Comparison of ENCODE assay signal across 16 cellular contexts in genomic region chr7:911791-912480, GRCh38.
"Had no signal": no experiment of that assay in that cellular context is flagged by ENCODE, and none has a peak within 500 bp of the region (broad histone marks: within the 10 kb centered on the region; RNA-seq: fewer than 3 reads in every experiment).

No MANE protein-coding gene starts in this region.

- H3K27me3 Mint-ChIP-seq: activated CD8-positive, alpha-beta T cell treated with anti-CD3 and anti-CD28 coated beads for 36 hours; activated naive CD8-positive, alpha-beta T cell treated with anti-CD3 and anti-CD28 coated beads, Interleukin-2, amount 10 ng/mL, durations not matched to agents 7 days and 5 days had no signal

- H3K27ac Mint-ChIP-seq: activated CD8-positive, alpha-beta T cell treated with anti-CD3 and anti-CD28 coated beads for 36 hours; activated naive CD8-positive, alpha-beta T cell treated with anti-CD3 and anti-CD28 coated beads, Interleukin-2, amount 10 ng/mL, durations not matched to agents 7 days and 5 days; activated T-cell treated with anti-CD3 and anti-CD28 coated beads, Interleukin-2, amount 50 U/mL, for 72 hours; mesothelial cell of epicardium had no signal

- H3K27ac ChIP-seq: colonic mucosa, heart right ventricle, uterus, VCaP had no signal

- H3K9me3 Mint-ChIP-seq: activated CD8-positive, alpha-beta T cell treated with anti-CD3 and anti-CD28 coated beads for 36 hours; activated naive CD8-positive, alpha-beta T cell treated with anti-CD3 and anti-CD28 coated beads, Interleukin-2, amount 10 ng/mL, durations not matched to agents 7 days and 5 days; activated T-cell treated with anti-CD3 and anti-CD28 coated beads, Interleukin-2, amount 50 U/mL, for 72 hours; mesothelial cell of epicardium had no signal

- H3K4me3 Mint-ChIP-seq: activated CD8-positive, alpha-beta T cell treated with anti-CD3 and anti-CD28 coated beads for 36 hours; activated naive CD8-positive, alpha-beta T cell treated with anti-CD3 and anti-CD28 coated beads, Interleukin-2, amount 10 ng/mL, durations not matched to agents 7 days and 5 days; activated T-cell treated with anti-CD3 and anti-CD28 coated beads, Interleukin-2, amount 50 U/mL, for 72 hours; mesothelial cell of epicardium had no signal

- ATAC-seq: activated CD8-positive, alpha-beta T cell treated with anti-CD3 and anti-CD28 coated beads for 36 hours; activated T-cell treated with anti-CD3 and anti-CD28 coated beads, Interleukin-2, amount 50 U/mL, for 72 hours; heart right ventricle; stimulated activated naive CD8-positive, alpha-beta T cell treated with anti-CD3 and anti-CD28 coated beads, Interleukin-15, Interleukin-2, amounts not matched to agents 100 U/mL and 50 U/mL, for 24 hours had no signal

- DNase-seq: activated CD8-positive, alpha-beta memory T cell treated with anti-CD3 and anti-CD28 coated beads, Interleukin-2, amount 50 U/mL, for 4 hours; activated CD8-positive, alpha-beta T cell treated with anti-CD3 and anti-CD28 coated beads for 36 hours; activated gamma-delta T cell treated with Interleukin-2 at 50 U/mL for 16 hours; activated naive CD8-positive, alpha-beta T cell treated with anti-CD3 and anti-CD28 coated beads, Interleukin-2, amount 10 ng/mL, durations not matched to agents 7 days and 5 days; activated T-cell treated with anti-CD3 and anti-CD28 coated beads, Interleukin-2, amount 50 U/mL, for 72 hours; colonic mucosa; effector CD8-positive, alpha-beta T cell; foreskin melanocyte; heart right ventricle; stimulated activated CD4-positive, alpha-beta T cell treated with anti-CD3 and anti-CD28 coated beads, Interleukin-4, amount 100 ng/mL, for 1 hour; stimulated activated CD8-positive, alpha-beta memory T cell treated with anti-CD3 and anti-CD28 coated beads, Interleukin-4, amount 100 ng/mL, for 48 hours; stimulated activated naive CD8-positive, alpha-beta T cell treated with anti-CD3 and anti-CD28 coated beads, Interleukin-15, Interleukin-2, amounts not matched to agents 100 U/mL and 50 U/mL, for 24 hours; T1000; uterus had no signal

- H3K36me3 Mint-ChIP-seq: activated naive CD8-positive, alpha-beta T cell treated with anti-CD3 and anti-CD28 coated beads, Interleukin-2, amount 10 ng/mL, durations not matched to agents 7 days and 5 days; mesothelial cell of epicardium had no signal

- H3K9me3 ChIP-seq: colonic mucosa, heart right ventricle, uterus had no signal

- H3K36me3 ChIP-seq: colonic mucosa, heart right ventricle, uterus had no signal

- H3K27me3 ChIP-seq: colonic mucosa, uterus had no signal

- H3K4me3 ChIP-seq: colonic mucosa, heart right ventricle, uterus had no signal
